Comparison of ENCODE assay signal across 25 cellular contexts in the genomic region with DNA sequence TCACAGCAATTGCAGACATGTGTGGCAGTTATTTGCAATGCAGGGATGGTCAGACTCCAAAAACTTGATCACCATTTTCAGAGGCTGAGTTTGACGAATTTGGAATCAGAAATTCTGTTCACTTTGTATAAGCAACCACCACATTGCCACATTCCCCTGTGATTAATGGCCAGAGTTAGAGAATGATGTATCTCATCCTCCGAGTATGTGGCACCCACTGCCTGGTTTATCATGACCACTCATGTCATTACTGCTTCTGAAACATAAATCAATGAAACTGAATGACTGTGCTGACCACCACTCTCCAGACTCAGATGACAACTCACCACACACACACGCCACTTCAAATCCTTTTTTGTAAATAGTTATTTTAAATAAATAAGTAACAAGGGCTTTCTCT.
DNase-seq lines count a peak whose midpoint lies in the region; ATAC-seq, FAIRE-seq and TF ChIP-seq lines count a peak whose summit lies in the region.
"Had no signal": no experiment of that assay in that cellular context is flagged by ENCODE, and none has a peak within 500 bp of the region (broad histone marks: within the 10 kb centered on the region; RNA-seq: fewer than 3 reads in every experiment).

No MANE protein-coding gene starts in this region.

- H3F3A ChIP-seq in SK-N-SH (replicated peaks; ENCODE audit: insufficient read depth) = no peaks in the 10 kb centered on the region

- no peaks in the 10 kb centered on the region for H3K27me3 ChIP-seq in SK-N-SH (ENCODE audit: insufficient read depth)
- no peaks in the 10 kb centered on the region for H3K27me3 ChIP-seq in astrocyte (ENCODE audit: insufficient read depth, low read length)
- H3K27me3 ChIP-seq: BLaER1 treated with 17β-estradiol and CSF1 and Interleukin-3, amounts not matched to agents 10 nM and 100 nM; right lobe of liver; upper lobe of left lung had no signal

- H3K9me3 ChIP-seq in SK-N-SH (no peaks in the 10 kb centered on the region), astrocyte (ENCODE audit: insufficient read depth, low read depth, low read length) (no peaks in the 10 kb centered on the region)
- H3K9me3 ChIP-seq: BLaER1 treated with 17β-estradiol and CSF1 and Interleukin-3, amounts not matched to agents 10 nM and 100 nM; right lobe of liver; upper lobe of left lung had no signal

- no peak overlapping the region for H3K4me2 ChIP-seq in SK-N-SH
- H3K4me2 ChIP-seq in astrocyte (ENCODE audit: low read length) = peak overlapping the region; percentile 12
- H3K4me2 ChIP-seq: BLaER1 treated with 17β-estradiol and CSF1 and Interleukin-3, amounts not matched to agents 10 nM and 100 nM had no signal

- H2AFZ ChIP-seq in SK-N-SH (ENCODE audit: low read depth) = no peak overlapping the region
- H2AFZ ChIP-seq in astrocyte (ENCODE audit: low read depth, low read length) = no peak overlapping the region

- peaks cover 0 to 2% of the 10 kb centered on the region in 2 experiments; a peak in 1 of 4 replicates for H3K4me1 ChIP-seq in SK-N-SH (ENCODE audit: control insufficient read depth in 1 of 2, insufficient read depth in 2 of 2, low read depth in 1 of 2, low read length in 1 of 2)
- peaks cover 9% of the 10 kb centered on the region for H3K4me1 ChIP-seq in astrocyte (ENCODE audit: insufficient read depth, low read length)
- H3K4me1 ChIP-seq: foreskin keratinocyte, right lobe of liver, upper lobe of left lung had no signal

- no peak for TF ChIP-seq EP300 in SK-N-SH (IDR thresholded peaks at IDR 0.05; ENCODE audit: borderline replicate concordance in 1 of 2, low read depth in 1 of 2, low read length in 1 of 2)

- no peak overlapping the region for H3K27ac ChIP-seq in SK-N-SH (ENCODE audit: low read depth in 2 of 2, low read length in 1 of 2)
- no peak overlapping the region for H3K27ac ChIP-seq in astrocyte (ENCODE audit: low read depth, low read length)
- H3K27ac ChIP-seq: 22Rv1; BLaER1 treated with 17β-estradiol and CSF1 and Interleukin-3, amounts not matched to agents 10 nM and 100 nM; foreskin keratinocyte; HL-60; right lobe of liver; upper lobe of left lung had no signal

- DNase-seq in SK-N-SH (no peak), HFFc6 (peak; percentile 36), astrocyte (ENCODE audit: low read depth) (peak; percentile 82), renal cortical epithelial cell (ENCODE audit: low read depth) (peak; percentile 10), NCI-H2196 (lab: John Stamatoyannopoulos, UW; ENCODE audit: unreplicated experiment) (no peak), NCI-H82 treated with DMSO at 0.1 percent for 48 hours (lab: John Stamatoyannopoulos, UW; ENCODE audit: unreplicated experiment) (no peak), activated gamma-delta T cell treated with Interleukin-2 at 50 U/mL for 16 hours (no peak)
- DNase-seq: activated CD4-positive, alpha-beta memory T cell treated with anti-CD3 and anti-CD28 coated beads, Interleukin-2, amount 10 ng/mL, durations not matched to agents 7 days and 5 days; activated CD4-positive, CD25-positive, alpha-beta regulatory T cell; activated naive CD4-positive, alpha-beta T cell; caudate nucleus; DND-41; MM.1S; NCI-H1436; NCI-H524 treated with DMSO at 0.1 percent for 48 hours; right lobe of liver; stimulated activated CD4-positive, alpha-beta T cell treated with anti-CD3 and anti-CD28 coated beads, Interleukin-15, amount 100 ng/mL, for 24 hours; upper lobe of left lung had no signal

- H3K36me3 Mint-ChIP-seq in HFFc6 (ENCODE audit: low read depth) (no peaks in the 10 kb centered on the region), astrocyte (ENCODE audit: low read depth, unreplicated experiment) (no peaks in the 10 kb centered on the region)

- H3K9me3 Mint-ChIP-seq in HFFc6 (no peaks in the 10 kb centered on the region), astrocyte (ENCODE audit: unreplicated experiment) (peaks cover 2% of the 10 kb centered on the region)
- H3K9me3 Mint-ChIP-seq: activated CD4-positive, alpha-beta memory T cell treated with anti-CD3 and anti-CD28 coated beads, Interleukin-2, amount 10 ng/mL, durations not matched to agents 7 days and 5 days; dendritic cell treated with granulocyte-macrophage colony-stimulating factor and Interleukin-4, amounts not matched to agents 40 ng/mL and 50 ng/mL, for 4 days had no signal

- H3K27me3 Mint-ChIP-seq in HFFc6 (ENCODE audit: insufficient read depth) (peaks cover 17% of the 10 kb centered on the region), astrocyte (ENCODE audit: low read depth, unreplicated experiment) (peaks cover 5% of the 10 kb centered on the region)
- H3K27me3 Mint-ChIP-seq: dendritic cell treated with granulocyte-macrophage colony-stimulating factor and Interleukin-4, amounts not matched to agents 40 ng/mL and 50 ng/mL, for 4 days had no signal

- H3K36me3 ChIP-seq in SK-N-SH (replicated peaks in 1 of 2; ENCODE audit: control insufficient read depth in 1 of 2, insufficient read depth in 2 of 2, low read length in 1 of 2) (no peaks in the 10 kb centered on the region), astrocyte (ENCODE audit: insufficient read depth, low read length) (no peaks in the 10 kb centered on the region)
- H3K36me3 ChIP-seq: BLaER1 treated with 17β-estradiol and CSF1 and Interleukin-3, amounts not matched to agents 10 nM and 100 nM; right lobe of liver; upper lobe of left lung had no signal

- H3K4me3 ChIP-seq in SK-N-SH (ENCODE audit: low read depth in 2 of 2, low read length in 1 of 2) = no peak overlapping the region
- H3K4me3 ChIP-seq in astrocyte (ENCODE audit: insufficient read depth, low read depth, low read length) = no peak overlapping the region
- H3K4me3 ChIP-seq: BLaER1 treated with 17β-estradiol and CSF1 and Interleukin-3, amounts not matched to agents 10 nM and 100 nM; right lobe of liver; upper lobe of left lung had no signal

- POLR2A ChIA-PET in SK-N-SH (lab: Yijun Ruan, JAX) = no interaction called here

- TF ChIP-seq RAD21 in SK-N-SH (IDR thresholded peaks at IDR 0.05; ENCODE audit: low read length) = no peak

- no peaks in the 10 kb centered on the region for H3K9me2 ChIP-seq in SK-N-SH

- no peak overlapping the region for H3K4me3 Mint-ChIP-seq in HFFc6
- H3K4me3 Mint-ChIP-seq in astrocyte (ENCODE audit: unreplicated experiment) = no peak overlapping the region
- H3K4me3 Mint-ChIP-seq: activated CD4-positive, alpha-beta memory T cell treated with anti-CD3 and anti-CD28 coated beads, Interleukin-2, amount 10 ng/mL, durations not matched to agents 7 days and 5 days; dendritic cell treated with granulocyte-macrophage colony-stimulating factor and Interleukin-4, amounts not matched to agents 40 ng/mL and 50 ng/mL, for 4 days had no signal

- no peak for FAIRE-seq in astrocyte (lab: Jason Lieb, UNC)
- FAIRE-seq: endothelial cell of umbilical vein had no signal

- 55% methylated on average over 3 of the region's 3 CpGs for WGBS in SK-N-SH (ENCODE audit: low lambda C conversion rate)

- no peaks in the 10 kb centered on the region for H4K20me1 ChIP-seq in SK-N-SH (ENCODE audit: insufficient read depth)
- no peaks in the 10 kb centered on the region for H4K20me1 ChIP-seq in astrocyte (ENCODE audit: insufficient read depth, low read length)
- H4K20me1 ChIP-seq: BLaER1 treated with 17β-estradiol and CSF1 and Interleukin-3, amounts not matched to agents 10 nM and 100 nM had no signal

- H3K4me1 Mint-ChIP-seq in HFFc6 (ENCODE audit: low read depth) = no peaks in the 10 kb centered on the region
- H3K4me1 Mint-ChIP-seq in astrocyte (ENCODE audit: low read depth, unreplicated experiment) = peaks cover 12% of the 10 kb centered on the region
- H3K4me1 Mint-ChIP-seq: activated CD4-positive, alpha-beta memory T cell treated with anti-CD3 and anti-CD28 coated beads, Interleukin-2, amount 10 ng/mL, durations not matched to agents 7 days and 5 days had no signal

- CTCF ChIA-PET in SK-N-SH (lab: Yijun Ruan, JAX) = interaction anchor here (1.5 kb wide), 1 partner anchor 11 kb away, joined by 5 read pairs; no protein-coding TSS in a partner anchor

- TF ChIP-seq CTCF in SK-N-SH (IDR thresholded peaks at IDR 0.05) (no peak), HFFc6 (IDR thresholded peaks at IDR 0.05) (no peak), astrocyte (IDR thresholded peaks at IDR 0.05; ENCODE audit: insufficient read depth, low read depth, low read length) (no peak)

- H3K79me2 ChIP-seq in SK-N-SH (ENCODE audit: insufficient read depth) (no peaks in the 10 kb centered on the region), astrocyte (ENCODE audit: insufficient read depth, low read length) (no peaks in the 10 kb centered on the region)

- H3K9ac ChIP-seq in SK-N-SH (no peak overlapping the region), astrocyte (ENCODE audit: low read length) (no peak overlapping the region)
- H3K9ac ChIP-seq: BLaER1 treated with 17β-estradiol and CSF1 and Interleukin-3, amounts not matched to agents 10 nM and 100 nM had no signal

- no peak; the same call in 2 of the 3 replicates for ATAC-seq in SK-N-SH treated with all-trans-retinoic acid at 6 μM for 48 hours
- ATAC-seq: foreskin keratinocyte, right lobe of liver had no signal

- H3K27ac Mint-ChIP-seq in HFFc6 (no peak overlapping the region), astrocyte (ENCODE audit: unreplicated experiment) (no peak overlapping the region)
- H3K27ac Mint-ChIP-seq: activated CD4-positive, alpha-beta memory T cell treated with anti-CD3 and anti-CD28 coated beads, Interleukin-2, amount 10 ng/mL, durations not matched to agents 7 days and 5 days; dendritic cell treated with granulocyte-macrophage colony-stimulating factor and Interleukin-4, amounts not matched to agents 40 ng/mL and 50 ng/mL, for 4 days had no signal

TF ChIP-seq in SK-N-SH treated with all-trans-retinoic acid at 6 μM for 48 hours, 23 proteins besides CTCF, POLR2A, EP300 and RAD21 (continues in another document):
- TF ChIP-seq ZC3H10 (CRISPR knock-in tag; IDR thresholded peaks at IDR 0.05) = no peak

TF ChIP-seq in SK-N-SH, 30 proteins besides CTCF, POLR2A, EP300 and RAD21:
- no peak for TF ChIP-seq NRF1 (IDR thresholded peaks at IDR 0.05; ENCODE audit: low read depth, low read length)
- no peak for TF ChIP-seq POLR2AphosphoS5 (IDR thresholded peaks at IDR 0.05; ENCODE audit: low read depth, low read length)
- no peak for TF ChIP-seq FOSL2 (IDR thresholded peaks at IDR 0.05; ENCODE audit: borderline replicate concordance, low read depth)

Comparison
In these comparisons a context has a peak if more than half of its experiments do, and no peak if none do; other contexts are left out.
1. DNase-seq: peak in HFFc6 (single experiment), astrocyte (single experiment) and renal cortical epithelial cell (single experiment); none in SK-N-SH (single experiment), NCI-H2196 (single experiment), NCI-H82 treated with DMSO at 0.1 percent for 48 hours (single experiment) and activated gamma-delta T cell treated with Interleukin-2 at 50 U/mL for 16 hours (single experiment).